In genomic region chr22:25478111-25478510, GRCh38 we compare ENCODE assay signal across 30 cellular contexts.
"Had no signal": no experiment of that assay in that cellular context is flagged by ENCODE, and none has a peak within 500 bp of the region (broad histone marks: within the 10 kb centered on the region; RNA-seq: fewer than 3 reads in every experiment).

No MANE protein-coding gene starts in this region.

- H3K4me1 ChIP-seq: Peyer's patch had no signal

- H3K27ac ChIP-seq: adrenal gland, KMS-11, Peyer's patch, SJSA1 had no signal

- H3K9ac ChIP-seq: KMS-11, SK-N-SH had no signal

- ATAC-seq: activated CD4-positive, alpha-beta T cell treated with anti-CD3 and anti-CD28 coated beads for 36 hours; activated CD4-positive, CD25-positive, alpha-beta regulatory T cell treated with anti-CD3 and anti-CD28 coated beads, Interleukin-2, amount 50 U/mL, for 24 hours; activated naive CD4-positive, alpha-beta T cell treated with anti-CD3 and anti-CD28 coated beads, Interleukin-2, amount 50 U/mL, for 72 hours; activated T-cell treated with anti-CD3 and anti-CD28 coated beads, Interleukin-2, amount 50 U/mL, for 4 hours; PC-3; WTC11 had no signal

- DNase-seq: activated CD4-positive, alpha-beta memory T cell treated with anti-CD3 and anti-CD28 coated beads for 36 hours; activated CD4-positive, alpha-beta T cell treated with anti-CD3 and anti-CD28 coated beads for 36 hours; activated CD4-positive, alpha-beta T cell treated with anti-CD3 and anti-CD28 coated beads, Interleukin-2, amount 10 ng/mL, durations not matched to agents 7 days and 5 days; activated CD8-positive, alpha-beta memory T cell treated with anti-CD3 and anti-CD28 coated beads, Interleukin-2, amount 50 U/mL, for 4 hours; activated gamma-delta T cell treated with Interleukin-2 at 50 U/mL for 16 hours; activated naive CD4-positive, alpha-beta T cell treated with anti-CD3 and anti-CD28 coated beads for 36 hours; activated T-cell treated with anti-CD3 and anti-CD28 coated beads for 4 hours; activated T-cell treated with anti-CD3 and anti-CD28 coated beads, Interleukin-2, amount 50 U/mL, for 4 hours; adrenal gland; MM.1S; MV-4-11; NCI-H1092; NCI-H1436 treated with DMSO at 0.1 percent for 48 hours; NCI-H1694 treated with DMSO at 0.1 percent for 48 hours; NCI-H2029; NCI-H345; NCI-H526; NCI-H748 treated with DMSO at 0.1 percent for 48 hours; NK-92 treated with Interleukin-12 subunit alpha and Interleukin-12 subunit beta, amount 100 ng/mL, for 24 hours; PC-3; Peyer's patch; RPMI8226; SHP77 treated with DMSO at 0.1 percent for 48 hours; SK-N-SH had no signal

- FAIRE-seq: TTC549 had no signal

- H3K36me3 ChIP-seq: adrenal gland, Peyer's patch, SJSA1 had no signal

- H3K9me3 ChIP-seq: adrenal gland, Peyer's patch, SK-N-SH had no signal

- H3K27me3 ChIP-seq: adrenal gland, Peyer's patch, SJSA1 had no signal

- H3K4me2 ChIP-seq: KMS-11, SK-N-SH had no signal

- H3K4me3 ChIP-seq: adrenal gland, Peyer's patch, SJSA1 had no signal
